Comparison of ENCODE assay signal across 8 cellular contexts in the genomic region with DNA sequence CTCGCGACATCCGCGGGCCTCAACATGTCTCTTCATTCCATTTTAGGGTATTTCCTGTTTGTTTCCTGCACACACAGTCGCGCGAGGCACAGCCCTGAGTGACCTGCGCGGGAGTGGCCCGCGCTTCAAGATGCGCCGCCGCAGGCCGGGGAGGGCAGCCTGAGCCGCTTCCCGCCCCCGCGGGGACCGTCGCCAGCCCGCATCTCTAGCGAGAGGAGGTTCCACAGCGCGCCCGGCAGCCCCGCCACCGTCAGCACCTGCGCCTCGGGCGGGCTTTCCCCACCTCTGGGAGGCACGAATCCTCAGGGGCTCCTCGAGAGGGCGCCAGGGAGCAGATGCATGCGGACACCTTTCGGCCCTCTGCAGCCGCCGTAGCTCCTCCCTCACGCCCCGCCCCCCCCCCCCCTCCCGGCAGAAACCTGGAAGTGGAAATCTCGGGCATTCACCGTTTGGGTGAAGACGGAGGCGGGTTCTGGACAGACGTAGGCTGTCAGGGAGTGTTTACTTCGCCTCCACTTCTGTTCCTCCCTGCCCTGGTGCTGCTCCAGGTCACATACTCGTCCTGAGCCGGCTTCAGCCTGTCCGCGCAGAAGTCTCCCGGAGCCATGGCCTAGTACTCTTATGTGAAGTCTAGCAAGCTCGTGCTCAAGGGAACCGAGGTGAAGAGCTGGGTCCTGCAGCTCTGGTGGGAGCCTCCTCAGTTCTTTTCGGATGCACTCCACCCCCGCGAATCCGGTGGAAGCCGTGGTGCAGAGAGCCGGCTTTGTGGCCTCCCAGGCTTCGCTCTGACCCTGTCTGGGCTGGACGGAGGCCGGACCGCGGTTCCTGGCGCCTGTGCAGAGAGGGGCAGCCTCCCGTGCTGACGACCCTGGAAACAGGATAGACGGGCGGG.
DNase-seq lines count a peak whose midpoint lies in the region; ATAC-seq, FAIRE-seq and TF ChIP-seq lines count a peak whose summit lies in the region.

No MANE protein-coding gene starts in this region.

- FAIRE-seq in pancreas (lab: Jason Lieb, UNC): no peak

- H3K27ac ChIP-seq in SJSA1 (no peak overlapping the region), pancreas (peak overlapping the region; percentile 31 to 73 (median 54)), thyroid gland (peak overlapping the region; percentile 30 to 81 (median 77))

- TF ChIP-seq POLR2A in thyroid gland (IDR thresholded peaks at IDR 0.05): peak in 1 of 2 donors; percentile 37

- H3K9me3 ChIP-seq in SJSA1 (replicated peaks) (no peaks in the 10 kb centered on the region), pancreas (no peaks in the 10 kb centered on the region), thyroid gland (no peaks in the 10 kb centered on the region)

- peak; percentile 44 to 56 (median 56) for TF ChIP-seq CTCF in pancreas (IDR thresholded peaks at IDR 0.05)
- TF ChIP-seq CTCF in thyroid gland (IDR thresholded peaks at IDR 0.05): peak; percentile 18 to 88 (median 46)

- DNase-seq in DMS53 (lab: John Stamatoyannopoulos, UW) (peak; percentile 93), M059J (ENCODE audit: low read depth) (peak; percentile 36), SJSA1 (ENCODE audit: low read depth in 1 of 2, low spot score in 2 of 2) (peak; percentile 62 to 64), glomerular visceral epithelial cell (ENCODE audit: extremely low spot score) (peak; percentile 78), pancreas (peak; percentile 75 to 93 (median 88)), thyroid gland (peak; percentile 84 to 88)
- peak; percentile 93 for DNase-seq in activated naive CD4-positive, alpha-beta T cell treated with anti-CD3 and anti-CD28 coated beads, Interleukin-2, amount 50 U/mL, for 16 hours

- H3K36me3 ChIP-seq in SJSA1: no peaks in the 10 kb centered on the region
- no peaks in the 10 kb centered on the region for H3K36me3 ChIP-seq in pancreas
- no peaks in the 10 kb centered on the region for H3K36me3 ChIP-seq in thyroid gland

- intact Hi-C loops in pancreas (cut with DNase I): no loop called here
- intact Hi-C loops in thyroid gland (cut with DNase I): no loop called here

- ATAC-seq in GM21786 (IDR thresholded peaks at IDR 0.05; ENCODE audit: unreplicated experiment): peak; percentile 92
- peak; percentile 86 to 100 (median 97) for ATAC-seq in pancreas

- WGBS in pancreas, 2 donors: 7 to 18% methylated on average over 63 to 70 of the region's 70 CpGs
- whole genome bisulfite sequencing in thyroid gland, 2 donors: 16 to 18% methylated on average over 34 to 36 of the region's 70 CpGs

- H3K27me3 ChIP-seq in SJSA1 (replicated peaks) (no peaks in the 10 kb centered on the region), pancreas (no peaks in the 10 kb centered on the region), thyroid gland (no peaks in the 10 kb centered on the region)

- H3K4me1 ChIP-seq in SJSA1 (replicated peaks): no peaks in the 10 kb centered on the region
- peaks cover 0 to 6% (median 3%) of the 10 kb centered on the region in 3 donors for H3K4me1 ChIP-seq in pancreas
- no peaks in the 10 kb centered on the region for H3K4me1 ChIP-seq in thyroid gland

- H3K4me3 ChIP-seq in SJSA1 (peak overlapping the region; percentile 41), pancreas (peak overlapping the region; percentile 45 to 76 (median 69)), thyroid gland (replicated peaks in 1 of 3) (peak overlapping the region; percentile 19 to 96 (median 35))

Comparison
In these comparisons a context has a peak if more than half of its experiments do, and no peak if none do; other contexts are left out.
1. DNase-seq: peak in every context shown above with its lines; median percentile 93 in DMS53; 93 in activated naive CD4-positive, alpha-beta T cell treated with anti-CD3 and anti-CD28 coated beads, Interleukin-2, amount 50 U/mL, for 16 hours; 88 in pancreas; 86 in thyroid gland; 78 in glomerular visceral epithelial cell; 63 in SJSA1; 36 in M059J.